In the genomic region with DNA sequence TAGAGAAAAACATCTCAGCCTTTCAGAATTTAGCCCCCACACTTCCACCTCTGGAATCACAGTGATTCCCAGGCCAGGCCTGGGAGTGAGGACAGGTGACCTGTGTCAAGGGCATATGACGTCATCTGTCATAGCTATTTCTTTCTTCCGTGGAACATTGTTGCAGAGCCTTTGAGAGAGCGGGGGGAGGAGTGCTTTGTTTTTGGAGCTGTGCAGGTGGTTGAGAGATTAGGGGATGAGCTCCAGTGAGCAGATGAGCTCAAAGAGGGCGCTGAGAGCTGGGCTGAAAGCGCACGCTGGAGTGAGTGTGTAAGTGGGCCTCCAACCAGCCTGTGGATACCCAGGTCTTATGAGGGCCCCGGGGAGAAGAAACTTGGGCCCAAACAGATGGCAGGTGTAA, we compare ENCODE assay signal across 1 cellular context.
TF ChIP-seq lines count a peak whose summit lies in the region.

No MANE protein-coding gene starts in this region.

TF ChIP-seq in HepG2, 621 proteins besides CTCF, POLR2A, EP300 and RAD21 (continued from another document):
- no peak for TF ChIP-seq MLXIP (CRISPR knock-in tag; IDR thresholded peaks at IDR 0.05; ENCODE audit: borderline replicate concordance)
- TF ChIP-seq SPEN (CRISPR knock-in tag; IDR thresholded peaks at IDR 0.05; ENCODE audit: low read depth) = 0 out of 2 replicates have a peak, but pooled peaks have one; percentile 7
- TF ChIP-seq ZNF562 (CRISPR knock-in tag; IDR thresholded peaks at IDR 0.05; ENCODE audit: borderline replicate concordance) = no peak
- TF ChIP-seq GZF1 (CRISPR knock-in tag; IDR thresholded peaks at IDR 0.05) = no peak
- TF ChIP-seq, protein P1, sequence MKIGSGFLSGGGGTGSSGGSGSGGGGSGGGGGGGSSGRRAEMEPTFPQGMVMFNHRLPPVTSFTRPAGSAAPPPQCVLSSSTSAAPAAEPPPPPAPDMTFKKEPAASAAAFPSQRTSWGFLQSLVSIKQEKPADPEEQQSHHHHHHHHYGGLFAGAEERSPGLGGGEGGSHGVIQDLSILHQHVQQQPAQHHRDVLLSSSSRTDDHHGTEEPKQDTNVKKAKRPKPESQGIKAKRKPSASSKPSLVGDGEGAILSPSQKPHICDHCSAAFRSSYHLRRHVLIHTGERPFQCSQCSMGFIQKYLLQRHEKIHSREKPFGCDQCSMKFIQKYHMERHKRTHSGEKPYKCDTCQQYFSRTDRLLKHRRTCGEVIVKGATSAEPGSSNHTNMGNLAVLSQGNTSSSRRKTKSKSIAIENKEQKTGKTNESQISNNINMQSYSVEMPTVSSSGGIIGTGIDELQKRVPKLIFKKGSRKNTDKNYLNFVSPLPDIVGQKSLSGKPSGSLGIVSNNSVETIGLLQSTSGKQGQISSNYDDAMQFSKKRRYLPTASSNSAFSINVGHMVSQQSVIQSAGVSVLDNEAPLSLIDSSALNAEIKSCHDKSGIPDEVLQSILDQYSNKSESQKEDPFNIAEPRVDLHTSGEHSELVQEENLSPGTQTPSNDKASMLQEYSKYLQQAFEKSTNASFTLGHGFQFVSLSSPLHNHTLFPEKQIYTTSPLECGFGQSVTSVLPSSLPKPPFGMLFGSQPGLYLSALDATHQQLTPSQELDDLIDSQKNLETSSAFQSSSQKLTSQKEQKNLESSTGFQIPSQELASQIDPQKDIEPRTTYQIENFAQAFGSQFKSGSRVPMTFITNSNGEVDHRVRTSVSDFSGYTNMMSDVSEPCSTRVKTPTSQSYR (CRISPR knock-in tag; IDR thresholded peaks at IDR 0.05; ENCODE audit: borderline replicate concordance) = peak; percentile 68
- TF ChIP-seq MBNL3 (CRISPR knock-in tag; conservative IDR thresholded peaks at IDR 0.05) = no peak
- no peak for TF ChIP-seq ZNF232 (CRISPR knock-in tag; IDR thresholded peaks at IDR 0.05; ENCODE audit: borderline replicate concordance)
- TF ChIP-seq ZNF737 (CRISPR knock-in tag; IDR thresholded peaks at IDR 0.05; ENCODE audit: borderline replicate concordance) = no peak
- TF ChIP-seq RARA (CRISPR knock-in tag; IDR thresholded peaks at IDR 0.05) = peak; percentile 70
- TF ChIP-seq, protein P2, sequence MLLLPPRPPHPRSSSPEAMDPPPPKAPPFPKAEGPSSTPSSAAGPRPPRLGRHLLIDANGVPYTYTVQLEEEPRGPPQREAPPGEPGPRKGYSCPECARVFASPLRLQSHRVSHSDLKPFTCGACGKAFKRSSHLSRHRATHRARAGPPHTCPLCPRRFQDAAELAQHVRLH (CRISPR knock-in tag; IDR thresholded peaks at IDR 0.05; ENCODE audit: borderline replicate concordance, low read depth) = no peak
- TF ChIP-seq ZNF776 (CRISPR knock-in tag; IDR thresholded peaks at IDR 0.05) = no peak
- TF ChIP-seq MAFG (CRISPR knock-in tag; IDR thresholded peaks at IDR 0.05) = no peak
- no peak for TF ChIP-seq RBFOX2 (IDR thresholded peaks at IDR 0.05; ENCODE audit: low read depth, low read length)
- TF ChIP-seq SOX6 (IDR thresholded peaks at IDR 0.05) = no peak
- peak; percentile 73 for TF ChIP-seq SOX6 (CRISPR knock-in tag; IDR thresholded peaks at IDR 0.05)
- no peak for TF ChIP-seq SIX1 (CRISPR knock-in tag; IDR thresholded peaks at IDR 0.05; ENCODE audit: borderline replicate concordance)
- peak; percentile 77 for TF ChIP-seq ZBTB21 (CRISPR knock-in tag; IDR thresholded peaks at IDR 0.05)
- TF ChIP-seq ZNF274 (CRISPR knock-in tag; IDR thresholded peaks at IDR 0.05) = 0 out of 2 replicates have a peak, but pooled peaks have one; percentile 25
- TF ChIP-seq SMAD1 (CRISPR knock-in tag; IDR thresholded peaks at IDR 0.05; ENCODE audit: borderline replicate concordance, low read depth) = no peak
- TF ChIP-seq USF2 (IDR thresholded peaks at IDR 0.05; ENCODE audit: low read depth, low read length) = no peak
- TF ChIP-seq USF2 (CRISPR knock-in tag; IDR thresholded peaks at IDR 0.05; ENCODE audit: borderline replicate concordance) = no peak
- peak; percentile 98 for TF ChIP-seq CREB1 (IDR thresholded peaks at IDR 0.05)
- no peak for TF ChIP-seq CREB1 (CRISPR knock-in tag; IDR thresholded peaks at IDR 0.05)
- TF ChIP-seq HES4 (CRISPR knock-in tag; IDR thresholded peaks at IDR 0.05; ENCODE audit: borderline replicate concordance) = no peak
- no peak for TF ChIP-seq MBD4 (IDR thresholded peaks at IDR 0.05; ENCODE audit: borderline replicate concordance, low read length)
- no peak for TF ChIP-seq NONO (IDR thresholded peaks at IDR 0.05)
- TF ChIP-seq NONO (CRISPR knock-in tag; conservative IDR thresholded peaks at IDR 0.05) = no peak
- no peak for TF ChIP-seq ZNF224 (CRISPR knock-in tag; IDR thresholded peaks at IDR 0.05)
- TF ChIP-seq FOSL2 (CRISPR knock-in tag; IDR thresholded peaks at IDR 0.05) = peak; percentile 58
- no peak; the same call in 1 of the 2 replicates for TF ChIP-seq SOX13 (IDR thresholded peaks at IDR 0.05)
- TF ChIP-seq SOX13 (CRISPR knock-in tag; conservative IDR thresholded peaks at IDR 0.05 in 1 of 2, IDR thresholded peaks at IDR 0.05 in 1 of 2) = peak in 1 of 2 experiments; percentile 71; a peak in 2 of 4 replicates
- no peak for TF ChIP-seq NFE2L1 (CRISPR knock-in tag; IDR thresholded peaks at IDR 0.05; ENCODE audit: borderline replicate concordance)
- TF ChIP-seq RCOR2 (CRISPR knock-in tag; IDR thresholded peaks at IDR 0.05) = no peak
